Comparison of ENCODE assay signal across 8 cellular contexts in the genomic region with DNA sequence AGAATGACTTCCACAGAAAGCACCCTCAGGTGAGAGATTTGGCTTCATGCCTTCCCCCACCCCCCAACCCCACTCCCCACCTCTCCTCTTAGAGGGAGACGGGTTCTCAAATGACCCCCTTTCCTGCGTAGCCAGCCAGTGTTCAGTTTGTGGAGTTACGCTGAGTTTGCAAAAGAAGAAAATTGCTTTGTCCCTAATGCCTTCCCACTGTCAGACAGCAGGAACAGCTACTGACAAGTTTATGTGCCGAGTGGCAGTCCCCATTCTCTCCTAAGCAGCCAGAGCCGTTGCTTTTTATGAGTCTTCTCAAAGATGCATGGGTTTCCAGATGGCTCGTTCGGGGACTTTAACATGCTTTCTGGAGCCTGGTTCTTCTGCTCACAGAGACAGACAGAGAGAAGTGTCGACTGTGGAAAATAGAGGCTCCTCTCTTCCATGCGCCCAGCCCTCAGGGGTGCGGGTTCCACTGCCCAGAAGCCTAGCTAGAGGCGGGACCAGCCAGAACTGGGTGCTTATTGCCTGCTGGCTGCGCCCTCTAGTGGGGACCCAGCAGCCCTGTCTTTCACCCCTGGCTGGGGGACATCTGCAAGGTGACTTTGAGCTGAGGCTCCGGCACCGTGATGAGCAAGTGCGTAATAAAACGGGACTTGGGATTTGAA.
A peak's percentile ranks its signal among the peaks of the same experiment; 100 is the strongest.
DNase-seq lines count a peak whose midpoint lies in the region; ATAC-seq and TF ChIP-seq lines count a peak whose summit lies in the region.

No MANE protein-coding gene starts in this region.

- 30 to 35% methylated on average over 16 of the region's 16 CpGs for WGBS in heart right ventricle, 2 donors

- peak; percentile 98 for TF ChIP-seq CTCF in C4-2B (conservative IDR thresholded peaks at IDR 0.05)
- TF ChIP-seq CTCF in heart right ventricle (IDR thresholded peaks at IDR 0.05), result peak; percentile 80 to 98 (median 97)
- TF ChIP-seq CTCF in retinal pigment epithelial cell (conservative IDR thresholded peaks at IDR 0.05; ENCODE audit: low read depth, low read length), result peak; percentile 97

- H3K4me3 ChIP-seq in adipocyte (ENCODE audit: low read length), result no peak overlapping the region
- H3K4me3 ChIP-seq in heart right ventricle, result no peak overlapping the region
- no peak overlapping the region for H3K4me3 ChIP-seq in retinal pigment epithelial cell (ENCODE audit: low read length)

- DNase-seq in NCI-H128 (lab: John Stamatoyannopoulos, UW; ENCODE audit: unreplicated experiment) (peak; percentile 5), T-helper 1 cell (peak; percentile 30 to 71 (median 50)), adipocyte (ENCODE audit: low read depth) (peak; percentile 86), heart right ventricle (peak; percentile 77 to 81), retinal pigment epithelial cell (ENCODE audit: low read depth) (peak; percentile 27)

- H3K9me3 ChIP-seq in adipocyte (ENCODE audit: control insufficient read depth, low read length) (no peaks in the 10 kb centered on the region), heart right ventricle (no peaks in the 10 kb centered on the region)

- ATAC-seq in GM21529 (IDR thresholded peaks at IDR 0.05; ENCODE audit: unreplicated experiment) (peak; percentile 79), heart right ventricle (peak; percentile 89 to 96 (median 92)), GM21717 (IDR thresholded peaks at IDR 0.05; ENCODE audit: unreplicated experiment) (no peak)

- H3K27ac ChIP-seq in C4-2B (no peak overlapping the region), heart right ventricle (peak overlapping the region in 5 of 10 donors; percentile 20 to 52 (median 26))

- H3K4me1 ChIP-seq in adipocyte (ENCODE audit: control insufficient read depth, insufficient read depth, low read length) (peaks cover 10% of the 10 kb centered on the region), heart right ventricle (peaks cover 0 to 39% (median 10%) of the 10 kb centered on the region in 9 donors)

- no peak overlapping the region for H3K9ac ChIP-seq in adipocyte (ENCODE audit: low read length)

- H3K36me3 ChIP-seq in adipocyte (ENCODE audit: control insufficient read depth, insufficient read depth, low read length, severe bottlenecking), result no peaks in the 10 kb centered on the region
- H3K36me3 ChIP-seq in heart right ventricle, result peaks cover 0 to 15% (median 0%) of the 10 kb centered on the region in 9 donors

- intact Hi-C loops in heart right ventricle (cut with DNase I), result loop anchor here (1.0 to 10.0 kb wide), 15 partner anchors 66 to 539 kb away; partner anchors contain the start of gene CCDC182 (in 1 of the 10)

- H3K27me3 ChIP-seq in adipocyte (replicated peaks; ENCODE audit: control insufficient read depth, insufficient read depth, low read length) (peaks cover 8% of the 10 kb centered on the region), heart right ventricle (no peaks in the 10 kb centered on the region)

Comparison
In these comparisons a context has a peak if more than half of its experiments do, and no peak if none do; other contexts are left out.
1. DNase-seq: peak in every context shown above with its lines; median percentile 86 in adipocyte; 79 in heart right ventricle; 50 in T-helper 1 cell; 27 in retinal pigment epithelial cell; 5 in NCI-H128.